In the genomic region with DNA sequence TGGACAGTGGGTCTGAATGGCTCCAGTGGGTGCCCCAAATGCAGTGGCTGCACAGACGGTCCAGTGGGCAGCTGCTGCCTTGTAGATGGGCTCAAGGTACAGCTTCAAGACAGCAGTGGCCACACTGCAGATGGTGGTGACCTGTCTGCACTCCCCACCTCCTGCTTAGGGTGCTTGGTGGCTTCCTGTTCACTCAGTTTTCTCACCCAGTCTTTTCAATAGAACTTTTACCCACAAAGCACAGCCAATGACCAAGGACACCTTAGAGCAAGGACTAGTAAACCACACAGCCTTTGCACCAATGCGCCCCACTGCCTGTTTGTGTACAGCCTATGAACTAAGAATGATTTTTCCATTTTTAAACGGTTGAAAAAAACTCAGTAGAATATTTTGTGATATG, we compare ENCODE assay signal across 23 cellular contexts.
"Had no signal": no experiment of that assay in that cellular context is flagged by ENCODE, and none has a peak within 500 bp of the region (broad histone marks: within the 10 kb centered on the region; RNA-seq: fewer than 3 reads in every experiment).

No MANE protein-coding gene starts in this region.

- H3K36me3 Mint-ChIP-seq: naive B cell had no signal

- H3K27me3 ChIP-seq: ascending aorta, gastrocnemius medialis, neutrophil, right lobe of liver had no signal

- H3K36me3 ChIP-seq: ascending aorta, gastrocnemius medialis, left ventricle myocardium inferior, neutrophil, right lobe of liver, WERI-Rb-1 had no signal

- DNase-seq: activated CD4-positive, alpha-beta memory T cell treated with anti-CD3 and anti-CD28 coated beads, Interleukin-2, amount 10 ng/mL, durations not matched to agents 7 days and 5 days; activated CD4-positive, alpha-beta T cell treated with anti-CD3 and anti-CD28 coated beads for 1 hour; activated CD8-positive, alpha-beta memory T cell treated with anti-CD3 and anti-CD28 coated beads, Interleukin-2, amount 50 U/mL, for 48 hours; activated effector memory CD4-positive, alpha-beta T cell treated with Interleukin-2 at 50 U/mL for 16 hours; activated naive CD4-positive, alpha-beta T cell treated with anti-CD3 and anti-CD28 coated beads, Interleukin-2, amount 10 ng/mL, durations not matched to agents 7 days and 5 days; activated T-cell treated with anti-CD3 and anti-CD28 coated beads, Interleukin-2, amount 50 U/mL, for 48 hours; effector CD4-positive, alpha-beta T cell; gastrocnemius medialis; head of caudate nucleus; kidney glomerular epithelial cell; left ventricle myocardium inferior; mammary epithelial cell; naive B cell; right lobe of liver; small intestine; stimulated activated CD4-positive, alpha-beta T cell treated with anti-CD3 and anti-CD28 coated beads, Interleukin-15, amount 100 ng/mL, for 24 hours; stimulated activated CD4-positive, alpha-beta T cell treated with anti-CD3 and anti-CD28 coated beads, Interleukin-2, amount 100 ng/mL, for 48 hours; WERI-Rb-1 had no signal

- H3K4me1 ChIP-seq: gastrocnemius medialis, right lobe of liver had no signal

- H3K9me3 Mint-ChIP-seq: activated CD4-positive, alpha-beta memory T cell treated with anti-CD3 and anti-CD28 coated beads, Interleukin-2, amount 10 ng/mL, durations not matched to agents 7 days and 5 days; activated naive CD4-positive, alpha-beta T cell treated with anti-CD3 and anti-CD28 coated beads, Interleukin-2, amount 10 ng/mL, durations not matched to agents 7 days and 5 days; naive B cell had no signal

- H3K4me3 ChIP-seq: ascending aorta, coronary artery, gastrocnemius medialis, left ventricle myocardium inferior, right lobe of liver had no signal

- H3K4me3 Mint-ChIP-seq: activated CD4-positive, alpha-beta memory T cell treated with anti-CD3 and anti-CD28 coated beads, Interleukin-2, amount 10 ng/mL, durations not matched to agents 7 days and 5 days; activated naive CD4-positive, alpha-beta T cell treated with anti-CD3 and anti-CD28 coated beads, Interleukin-2, amount 10 ng/mL, durations not matched to agents 7 days and 5 days; naive B cell had no signal

- H3K9ac ChIP-seq: parathyroid adenoma had no signal

- ATAC-seq: esophagus mucosa, gastrocnemius medialis had no signal

- H3K79me2 ChIP-seq: parathyroid adenoma had no signal

- H3K27ac ChIP-seq: ascending aorta, coronary artery, gastrocnemius medialis, left ventricle myocardium inferior, neutrophil, parathyroid adenoma, right lobe of liver, WERI-Rb-1 had no signal

- H3K27me3 Mint-ChIP-seq: activated CD4-positive, alpha-beta memory T cell treated with anti-CD3 and anti-CD28 coated beads, Interleukin-2, amount 10 ng/mL, durations not matched to agents 7 days and 5 days; activated naive CD4-positive, alpha-beta T cell treated with anti-CD3 and anti-CD28 coated beads, Interleukin-2, amount 10 ng/mL, durations not matched to agents 7 days and 5 days; naive B cell had no signal

- H3K27ac Mint-ChIP-seq: activated CD4-positive, alpha-beta memory T cell treated with anti-CD3 and anti-CD28 coated beads, Interleukin-2, amount 10 ng/mL, durations not matched to agents 7 days and 5 days; activated naive CD4-positive, alpha-beta T cell treated with anti-CD3 and anti-CD28 coated beads, Interleukin-2, amount 10 ng/mL, durations not matched to agents 7 days and 5 days; naive B cell had no signal

- H2AFZ ChIP-seq: parathyroid adenoma had no signal

- H3K9me3 ChIP-seq: ascending aorta, gastrocnemius medialis, left ventricle myocardium inferior, neutrophil, right lobe of liver had no signal
